ENCODE assay signal across 24 cellular contexts in genomic region chr14:47240755-47241437, GRCh38.
"Had no signal": no experiment of that assay in that cellular context is flagged by ENCODE, and none has a peak within 500 bp of the region (broad histone marks: within the 10 kb centered on the region; RNA-seq: fewer than 3 reads in every experiment).

No MANE protein-coding gene starts in this region.

- H3K27ac ChIP-seq: colonic mucosa, dorsolateral prefrontal cortex, esophagus muscularis mucosa, gastrocnemius medialis, left ventricle myocardium inferior, spleen, thoracic aorta, vagina had no signal

- H3K27me3 Mint-ChIP-seq: activated naive CD8-positive, alpha-beta T cell treated with anti-CD3 and anti-CD28 coated beads, Interleukin-2, amount 10 ng/mL, durations not matched to agents 7 days and 5 days; effector memory CD8-positive, alpha-beta T cell; naive thymus-derived CD8-positive, alpha-beta T cell; type B pancreatic cell had no signal

- H3K27me3 ChIP-seq: colonic mucosa, dorsolateral prefrontal cortex, esophagus muscularis mucosa, gastrocnemius medialis, spleen, vagina had no signal

- H3K27ac Mint-ChIP-seq: activated naive CD4-positive, alpha-beta T cell treated with anti-CD3 and anti-CD28 coated beads for 36 hours; activated naive CD8-positive, alpha-beta T cell treated with anti-CD3 and anti-CD28 coated beads, Interleukin-2, amount 10 ng/mL, durations not matched to agents 7 days and 5 days; activated T-helper 2 cell treated with anti-CD3 and anti-CD28 coated beads, Interferon-gamma antibody, Interleukin-2, Interleukin-4, amounts not matched to agents 10 μg/mL and 5 μg/mL and 100 μg/mL, durations not matched to agents 14 hours and 24 hours and 36 hours; effector memory CD8-positive, alpha-beta T cell; mesothelial cell of epicardium; naive thymus-derived CD8-positive, alpha-beta T cell; type B pancreatic cell; WTC11 had no signal

- H3K4me1 ChIP-seq: colonic mucosa, esophagus muscularis mucosa, gastrocnemius medialis, left ventricle myocardium inferior, spleen, vagina had no signal

- H3K9me3 ChIP-seq: colonic mucosa, esophagus muscularis mucosa, gastrocnemius medialis, left ventricle myocardium inferior, thoracic aorta, vagina had no signal

- H3K9me3 Mint-ChIP-seq: activated naive CD4-positive, alpha-beta T cell treated with anti-CD3 and anti-CD28 coated beads for 36 hours; activated naive CD8-positive, alpha-beta T cell treated with anti-CD3 and anti-CD28 coated beads, Interleukin-2, amount 10 ng/mL, durations not matched to agents 7 days and 5 days; activated T-helper 2 cell treated with anti-CD3 and anti-CD28 coated beads, Interferon-gamma antibody, Interleukin-2, Interleukin-4, amounts not matched to agents 10 μg/mL and 5 μg/mL and 100 μg/mL, durations not matched to agents 14 hours and 24 hours and 36 hours; type B pancreatic cell had no signal

- H3K4me3 ChIP-seq: colonic mucosa, dorsolateral prefrontal cortex, esophagus muscularis mucosa, gastrocnemius medialis, left ventricle myocardium inferior, spleen, thoracic aorta, vagina had no signal

- H3K4me3 Mint-ChIP-seq: activated naive CD4-positive, alpha-beta T cell treated with anti-CD3 and anti-CD28 coated beads for 36 hours; activated naive CD8-positive, alpha-beta T cell treated with anti-CD3 and anti-CD28 coated beads, Interleukin-2, amount 10 ng/mL, durations not matched to agents 7 days and 5 days; activated T-cell treated with anti-CD3 and anti-CD28 coated beads, Interleukin-2, amount 50 U/mL, for 4 hours; effector memory CD8-positive, alpha-beta T cell; mesothelial cell of epicardium; naive thymus-derived CD8-positive, alpha-beta T cell; type B pancreatic cell; WTC11 had no signal

- H3K4me1 Mint-ChIP-seq: activated naive CD8-positive, alpha-beta T cell treated with anti-CD3 and anti-CD28 coated beads, Interleukin-2, amount 10 ng/mL, durations not matched to agents 7 days and 5 days; naive thymus-derived CD8-positive, alpha-beta T cell; WTC11 had no signal

- H3K36me3 Mint-ChIP-seq: activated naive CD8-positive, alpha-beta T cell treated with anti-CD3 and anti-CD28 coated beads, Interleukin-2, amount 10 ng/mL, durations not matched to agents 7 days and 5 days; mesothelial cell of epicardium; naive thymus-derived CD8-positive, alpha-beta T cell; type B pancreatic cell had no signal

- DNase-seq: activated CD4-positive, alpha-beta T cell treated with anti-CD3 and anti-CD28 coated beads for 4 hours; activated CD4-positive, alpha-beta T cell treated with anti-CD3 and anti-CD28 coated beads, Interleukin-2, amount 50 U/mL, for 48 hours; activated CD8-positive, alpha-beta memory T cell treated with anti-CD3 and anti-CD28 coated beads, Interleukin-2, amount 50 U/mL, for 48 hours; activated naive CD4-positive, alpha-beta T cell treated with anti-CD3 and anti-CD28 coated beads for 36 hours; activated naive CD8-positive, alpha-beta T cell treated with anti-CD3 and anti-CD28 coated beads, Interleukin-2, amount 10 ng/mL, durations not matched to agents 7 days and 5 days; activated T-cell treated with anti-CD3 and anti-CD28 coated beads, Interleukin-2, amount 50 U/mL, for 4 hours; amygdala; colonic mucosa; dorsolateral prefrontal cortex; effector memory CD8-positive, alpha-beta T cell; gastrocnemius medialis; hippocampal formation; left ventricle myocardium inferior; naive thymus-derived CD8-positive, alpha-beta T cell; spleen; stimulated activated CD4-positive, alpha-beta T cell treated with anti-CD3 and anti-CD28 coated beads, Interleukin-4, amount 100 ng/mL, for 1 hour; stimulated activated naive CD4-positive, alpha-beta T cell had no signal

- H3K36me3 ChIP-seq: colonic mucosa, esophagus muscularis mucosa, gastrocnemius medialis, left ventricle myocardium inferior, spleen, thoracic aorta, vagina had no signal

- ATAC-seq: activated T-cell treated with anti-CD3 and anti-CD28 coated beads, Interleukin-2, amount 50 U/mL, for 4 hours; effector memory CD8-positive, alpha-beta T cell; gastrocnemius medialis; naive thymus-derived CD8-positive, alpha-beta T cell; WTC11 had no signal
